Comparison of ENCODE assay signal across 1 cellular context in genomic region chr5:104199771-104200170, GRCh38.
TF ChIP-seq lines count a peak whose summit lies in the region.

No MANE protein-coding gene starts in this region.

TF ChIP-seq in HEK293, 187 proteins besides CTCF, POLR2A, EP300 and RAD21 (continued from another document):
- TF ChIP-seq PRDM2 (tag by site-specific recombination; IDR thresholded peaks at IDR 0.05; ENCODE audit: borderline replicate concordance) = no peak
TF ChIP-seq in HEK293: peak in this region for 10.
